ENCODE assay signal across 15 cellular contexts in genomic region chr18:76416935-76417334, GRCh38.
DNase-seq lines count a peak whose midpoint lies in the region; ATAC-seq and TF ChIP-seq lines count a peak whose summit lies in the region.
"Had no signal": no experiment of that assay in that cellular context is flagged by ENCODE, and none has a peak within 500 bp of the region (broad histone marks: within the 10 kb centered on the region; RNA-seq: fewer than 3 reads in every experiment).

No MANE protein-coding gene starts in this region.

- H3K4me3 ChIP-seq in transverse colon: no peak overlapping the region
- H3K4me3 ChIP-seq in naive thymus-derived CD4-positive, alpha-beta T cell (ENCODE audit: low read length): no peak overlapping the region
- H3K4me3 ChIP-seq in GM23338: no peak overlapping the region
- H3K4me3 ChIP-seq: lower lobe of right lung had no signal

- H3F3A ChIP-seq in GM23338 (replicated peaks; ENCODE audit: low read depth): no peaks in the 10 kb centered on the region

- no peak for TF ChIP-seq EP300 in transverse colon (IDR thresholded peaks at IDR 0.05; ENCODE audit: low read depth)

- H3K27me3 Mint-ChIP-seq in T-helper 17 cell (no peaks in the 10 kb centered on the region), neural crest cell (ENCODE audit: low read depth) (no peaks in the 10 kb centered on the region), GM23338 (ENCODE audit: insufficient read depth, low read depth, poor library complexity) (peaks cover 5% of the 10 kb centered on the region)
- peaks cover 0 to 15% (median 0%) of the 10 kb centered on the region in 5 donors for H3K27me3 Mint-ChIP-seq in naive thymus-derived CD4-positive, alpha-beta T cell

- H3K9me3 ChIP-seq in T-helper 17 cell (ENCODE audit: control insufficient read depth, low read length, poor library complexity, severe bottlenecking) (no peaks in the 10 kb centered on the region), transverse colon (no peaks in the 10 kb centered on the region)
- no peaks in the 10 kb centered on the region for H3K9me3 ChIP-seq in naive thymus-derived CD4-positive, alpha-beta T cell (ENCODE audit: control insufficient read depth in 2 of 3, low read length in 3 of 3)
- H3K9me3 ChIP-seq: heart right ventricle, lower lobe of right lung had no signal

- ATAC-seq in T-helper 17 cell (no peak), GM23338 (no peak)
- no peak for ATAC-seq in naive thymus-derived CD4-positive, alpha-beta T cell
- ATAC-seq: activated CD8-positive, alpha-beta T cell treated with anti-CD3 and anti-CD28 coated beads, Interleukin-2, amount 10 ng/mL, durations not matched to agents 7 days and 5 days; lower lobe of right lung; stimulated activated naive CD8-positive, alpha-beta T cell treated with anti-CD3 and anti-CD28 coated beads, Interleukin-15, Interleukin-2, amounts not matched to agents 100 U/mL and 50 U/mL, for 24 hours had no signal

- peaks cover 0 to 29% (median 6%) of the 10 kb centered on the region in 4 donors for H3K4me1 ChIP-seq in transverse colon
- H3K4me1 ChIP-seq in naive thymus-derived CD4-positive, alpha-beta T cell (ENCODE audit: control insufficient read depth in 2 of 2, insufficient read depth in 2 of 2, low read length in 2 of 2): no peaks in the 10 kb centered on the region
- 0 out of 2 replicates have a peak, but pooled peaks cover 3% of the 10 kb centered on the region for H3K4me1 ChIP-seq in GM23338 (ENCODE audit: insufficient read depth)

- H3K36me3 Mint-ChIP-seq in T-helper 17 cell (ENCODE audit: low read depth) (peaks cover 2% of the 10 kb centered on the region), neural crest cell (ENCODE audit: low read depth) (peaks cover 3% of the 10 kb centered on the region), GM23338 (ENCODE audit: low read depth) (no peaks in the 10 kb centered on the region)
- peaks cover 0 to 11% (median 5%) of the 10 kb centered on the region in 5 donors for H3K36me3 Mint-ChIP-seq in naive thymus-derived CD4-positive, alpha-beta T cell

- H3K36me3 ChIP-seq in transverse colon (no peaks in the 10 kb centered on the region), GM23338 (ENCODE audit: insufficient read depth) (no peaks in the 10 kb centered on the region)
- H3K36me3 ChIP-seq in naive thymus-derived CD4-positive, alpha-beta T cell (ENCODE audit: control insufficient read depth in 2 of 3, insufficient read depth in 3 of 3, low read length in 3 of 3): no peaks in the 10 kb centered on the region
- H3K36me3 ChIP-seq: heart right ventricle, lower lobe of right lung had no signal

- 44 to 69% methylated on average over 10 of the region's 10 CpGs for WGBS in transverse colon (ENCODE audit: low coverage in 1 of 2), 2 donors

- H3K27me3 ChIP-seq in transverse colon (no peaks in the 10 kb centered on the region), GM23338 (ENCODE audit: insufficient read depth) (no peaks in the 10 kb centered on the region)
- no peaks in the 10 kb centered on the region for H3K27me3 ChIP-seq in naive thymus-derived CD4-positive, alpha-beta T cell (ENCODE audit: control insufficient read depth in 2 of 2, insufficient read depth in 2 of 2, low read length in 2 of 2)
- H3K27me3 ChIP-seq: heart right ventricle had no signal

- TF ChIP-seq POLR2A in transverse colon (IDR thresholded peaks at IDR 0.05): no peak

- no peaks in the 10 kb centered on the region; the same call in 1 of the 2 replicates for H4K20me1 ChIP-seq in GM23338 (replicated peaks; ENCODE audit: insufficient read depth)

- no peak overlapping the region for H3K4me2 ChIP-seq in GM23338
- H3K4me2 ChIP-seq: KMS-11 had no signal

- intact Hi-C loops in transverse colon (cut with DNase I; ENCODE audit: low total_unique reads): no loop called here
- intact Hi-C loops in naive thymus-derived CD4-positive, alpha-beta T cell (cut with micrococcal nuclease): no loop called here

- no peaks in the 10 kb centered on the region for H3K9me2 ChIP-seq in GM23338 (ENCODE audit: insufficient read depth)

- TF ChIP-seq CTCF in neural crest cell (conservative IDR thresholded peaks at IDR 0.05): no peak
- no peak for TF ChIP-seq CTCF in transverse colon (IDR thresholded peaks at IDR 0.05)
- TF ChIP-seq CTCF in GM23338 (conservative IDR thresholded peaks at IDR 0.05; ENCODE audit: low read depth in 2 of 2): no peak

- H3K79me2 ChIP-seq in GM23338 (replicated peaks; ENCODE audit: insufficient read depth): no peaks in the 10 kb centered on the region; the same call in 1 of the 2 replicates

- H3K9me3 Mint-ChIP-seq in neural crest cell (no peaks in the 10 kb centered on the region), GM23338 (no peaks in the 10 kb centered on the region)
- no peaks in the 10 kb centered on the region for H3K9me3 Mint-ChIP-seq in naive thymus-derived CD4-positive, alpha-beta T cell
- H3K9me3 Mint-ChIP-seq: activated naive CD4-positive, alpha-beta T cell treated with anti-CD3 and anti-CD28 coated beads for 36 hours had no signal

- DNase-seq in T-helper 17 cell: no peak
- peak; percentile 82 for DNase-seq in fibroblast of gingiva (ENCODE audit: low read depth)
- no peak for DNase-seq in neural crest cell (ENCODE audit: low read depth, low spot score)
- DNase-seq in transverse colon: peak; percentile 9
- no peak for DNase-seq in naive thymus-derived CD4-positive, alpha-beta T cell
- DNase-seq in GM23338 (ENCODE audit: low spot score): no peak
- DNase-seq in putamen (ENCODE audit: low spot score): no peak
- DNase-seq: activated CD8-positive, alpha-beta T cell treated with anti-CD3 and anti-CD28 coated beads, Interleukin-2, amount 10 ng/mL, durations not matched to agents 7 days and 5 days; activated naive CD4-positive, alpha-beta T cell treated with anti-CD3 and anti-CD28 coated beads for 36 hours; dorsolateral prefrontal cortex; heart right ventricle; lower lobe of right lung; stimulated activated naive CD8-positive, alpha-beta T cell treated with anti-CD3 and anti-CD28 coated beads, Interleukin-15, Interleukin-2, amounts not matched to agents 100 U/mL and 50 U/mL, for 24 hours had no signal

- POLR2A ChIA-PET in naive thymus-derived CD4-positive, alpha-beta T cell (lab: Charles Lee): interaction anchor here (0.8 to 0.9 kb wide), 2 partner anchors 14 to 981 kb away, joined by 3 read pairs; no protein-coding TSS in a partner anchor

- H3K27ac ChIP-seq in transverse colon: peak overlapping the region in 1 of 4 donors; percentile 32
- H3K27ac ChIP-seq in naive thymus-derived CD4-positive, alpha-beta T cell (ENCODE audit: low read depth, low read length): no peak overlapping the region
- H3K27ac ChIP-seq in GM23338 (ENCODE audit: low read depth): no peak overlapping the region
- H3K27ac ChIP-seq: heart right ventricle, KMS-11, lower lobe of right lung, RWPE1 had no signal

- CTCF ChIA-PET in naive thymus-derived CD4-positive, alpha-beta T cell (lab: Charles Lee): interaction anchor here (0.7 kb wide), 1 partner anchor 293 kb away, joined by 5 read pairs; no protein-coding TSS in a partner anchor

- in situ Hi-C loops in transverse colon (cut with MboI; ENCODE audit: low pct_ligation_motif_present in 1 of 4, low pct_unique_long_range_greater_than_20kb in 1 of 4, low sequenced_read_pairs in 3 of 4): no loop called here

- H2AFZ ChIP-seq in GM23338: no peak overlapping the region

- H3K4me3 Mint-ChIP-seq in T-helper 17 cell (no peak overlapping the region), neural crest cell (peak overlapping the region; percentile 29), GM23338 (no peak overlapping the region)
- H3K4me3 Mint-ChIP-seq in naive thymus-derived CD4-positive, alpha-beta T cell: no peak overlapping the region
- H3K4me3 Mint-ChIP-seq: activated CD8-positive, alpha-beta T cell treated with anti-CD3 and anti-CD28 coated beads, Interleukin-2, amount 10 ng/mL, durations not matched to agents 7 days and 5 days; activated naive CD4-positive, alpha-beta T cell treated with anti-CD3 and anti-CD28 coated beads for 36 hours had no signal

- H3K4me1 Mint-ChIP-seq in T-helper 17 cell: peaks cover 30% of the 10 kb centered on the region
- peaks cover 47% of the 10 kb centered on the region for H3K4me1 Mint-ChIP-seq in neural crest cell
- H3K4me1 Mint-ChIP-seq in naive thymus-derived CD4-positive, alpha-beta T cell: peaks cover 0 to 56% (median 33%) of the 10 kb centered on the region in 7 donors
- H3K4me1 Mint-ChIP-seq in GM23338: peaks cover 25% of the 10 kb centered on the region

- H3K27ac Mint-ChIP-seq in T-helper 17 cell: peak overlapping the region; percentile 29
- H3K27ac Mint-ChIP-seq in neural crest cell (ENCODE audit: unreplicated experiment): no peak overlapping the region
- H3K27ac Mint-ChIP-seq in naive thymus-derived CD4-positive, alpha-beta T cell: no peak overlapping the region
- H3K27ac Mint-ChIP-seq in GM23338: no peak overlapping the region; the same call in 1 of the 2 replicates
- H3K27ac Mint-ChIP-seq: activated CD8-positive, alpha-beta T cell treated with anti-CD3 and anti-CD28 coated beads, Interleukin-2, amount 10 ng/mL, durations not matched to agents 7 days and 5 days; activated naive CD4-positive, alpha-beta T cell treated with anti-CD3 and anti-CD28 coated beads for 36 hours had no signal

TF ChIP-seq in GM23338, 12 proteins besides CTCF, POLR2A, EP300 and RAD21 (continues in another document):
- no peak for TF ChIP-seq CREB1 (CRISPR knock-in tag; IDR thresholded peaks at IDR 0.05; ENCODE audit: low read depth)
- no peak for TF ChIP-seq STAT1 (IDR thresholded peaks at IDR 0.05; ENCODE audit: unreplicated experiment)
- no peak for TF ChIP-seq ZNF114 (CRISPR knock-in tag; IDR thresholded peaks at IDR 0.05)

Comparison
In these comparisons a context has a peak if more than half of its experiments do, and no peak if none do; other contexts are left out.
1. DNase-seq: peak in fibroblast of gingiva (single experiment) and transverse colon (single experiment); none in T-helper 17 cell (0 of 3), neural crest cell (single experiment), naive thymus-derived CD4-positive, alpha-beta T cell (0 of 9), GM23338 (single experiment) and putamen (single experiment).